ENCODE assay signal across 13 cellular contexts in the genomic region with DNA sequence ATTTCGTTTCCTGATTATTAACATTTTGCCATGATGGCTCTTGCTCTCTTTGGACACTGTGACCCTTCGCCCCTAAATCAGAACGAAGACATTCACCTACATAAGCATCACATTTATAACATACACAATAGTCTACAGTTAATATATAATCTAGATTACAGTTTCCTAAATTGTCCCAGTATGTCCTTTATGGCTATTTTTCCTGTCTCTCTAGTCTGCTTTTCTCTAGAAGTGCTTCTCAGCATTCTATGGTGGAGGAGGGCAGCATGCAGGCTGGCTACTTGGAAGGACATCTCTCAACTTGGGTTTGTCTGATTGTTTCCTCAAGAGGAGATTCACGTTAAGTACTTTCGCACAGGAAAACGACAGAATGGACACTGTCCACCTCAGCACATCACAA.
"Had no signal": no experiment of that assay in that cellular context is flagged by ENCODE, and none has a peak within 500 bp of the region (broad histone marks: within the 10 kb centered on the region; RNA-seq: fewer than 3 reads in every experiment).

No MANE protein-coding gene starts in this region.

- H3K4me3 ChIP-seq: adrenal gland, body of pancreas, hepatocyte, spleen had no signal

- H3K9me3 ChIP-seq: adrenal gland, body of pancreas, neutrophil, spleen had no signal

- DNase-seq: activated CD4-positive, alpha-beta T cell treated with anti-CD3 and anti-CD28 coated beads, Interleukin-2, amount 50 U/mL, for 4 hours; activated CD4-positive, CD25-positive, alpha-beta regulatory T cell treated with anti-CD3 and anti-CD28 coated beads, Interleukin-2, amount 50 U/mL, for 72 hours; activated naive CD4-positive, alpha-beta T cell treated with anti-CD3 and anti-CD28 coated beads for 36 hours; adrenal gland; body of pancreas; effector memory CD4-positive, alpha-beta T cell; naive B cell; spleen; stimulated activated CD4-positive, alpha-beta T cell treated with anti-CD3 and anti-CD28 coated beads, Interleukin-1b, Interleukin-23, amount 100 ng/mL, for 48 hours; stimulated activated naive CD4-positive, alpha-beta T cell treated with Interleukin-2 at 50 U/mL for 16 hours; trophoblast cell had no signal

- H3K27me3 ChIP-seq: adrenal gland, body of pancreas, hepatocyte, neutrophil, spleen had no signal

- H3K4me1 ChIP-seq: adrenal gland had no signal

- ATAC-seq: body of pancreas had no signal

- H3K36me3 ChIP-seq: adrenal gland, neutrophil had no signal

- H3K27ac ChIP-seq: adrenal gland, body of pancreas, hepatocyte, neutrophil, spleen had no signal
